In the genomic region with DNA sequence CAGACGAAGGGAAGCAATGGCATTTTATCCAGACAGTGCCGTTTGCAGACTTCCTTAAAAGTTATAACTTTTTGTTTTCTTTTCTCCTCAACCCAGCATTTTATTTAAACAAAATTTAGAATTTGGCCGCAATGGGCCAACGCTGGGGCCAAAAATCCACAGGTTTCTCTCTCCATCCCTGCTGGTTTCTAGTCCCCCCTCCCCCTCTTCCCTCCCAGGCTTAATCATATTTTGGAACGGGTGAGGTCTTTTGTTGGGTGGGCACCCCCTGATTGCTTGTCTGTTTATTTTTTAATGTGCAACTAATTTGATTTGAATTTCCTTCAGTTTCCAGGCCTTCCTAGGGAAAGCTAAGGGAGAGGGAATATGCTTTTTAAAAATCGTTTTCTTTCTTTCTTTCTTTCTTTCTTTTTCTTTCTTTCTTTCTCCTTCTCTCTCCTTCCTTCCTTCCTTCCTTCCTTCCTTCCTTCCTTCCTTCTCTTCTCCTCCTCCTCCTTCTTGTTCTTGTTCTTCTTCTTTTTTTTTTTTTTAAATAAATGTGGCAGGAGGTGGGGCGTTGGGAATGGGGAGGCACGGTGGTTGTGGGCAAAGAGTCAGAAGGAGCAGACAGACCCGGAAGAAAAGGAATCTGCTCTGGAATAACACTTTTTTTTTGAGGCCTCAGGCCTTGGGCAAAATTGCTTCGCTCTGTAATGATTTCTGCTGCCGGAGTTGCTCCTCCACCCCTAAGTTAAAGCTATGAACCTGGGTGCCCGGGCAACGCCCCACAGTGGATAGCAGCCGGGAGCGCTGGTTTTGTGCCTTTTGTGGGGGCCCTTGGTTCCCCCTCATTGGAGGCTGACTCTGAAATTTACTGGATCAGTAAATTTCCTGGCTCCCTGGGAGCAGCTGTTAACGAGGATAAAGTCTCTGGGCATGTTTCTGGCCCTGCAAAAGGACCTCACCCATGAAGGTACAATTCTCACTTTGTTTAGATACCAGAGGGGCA, we compare ENCODE assay signal across 1 cellular context.
TF ChIP-seq lines count a peak whose summit lies in the region.

No MANE protein-coding gene starts in this region.

TF ChIP-seq in HepG2, 621 proteins besides CTCF, POLR2A, EP300 and RAD21 (continues in another document):
- TF ChIP-seq POLR2G (IDR thresholded peaks at IDR 0.05; ENCODE audit: low read depth, low read length), result peak; percentile 59
- TF ChIP-seq, protein P1, sequence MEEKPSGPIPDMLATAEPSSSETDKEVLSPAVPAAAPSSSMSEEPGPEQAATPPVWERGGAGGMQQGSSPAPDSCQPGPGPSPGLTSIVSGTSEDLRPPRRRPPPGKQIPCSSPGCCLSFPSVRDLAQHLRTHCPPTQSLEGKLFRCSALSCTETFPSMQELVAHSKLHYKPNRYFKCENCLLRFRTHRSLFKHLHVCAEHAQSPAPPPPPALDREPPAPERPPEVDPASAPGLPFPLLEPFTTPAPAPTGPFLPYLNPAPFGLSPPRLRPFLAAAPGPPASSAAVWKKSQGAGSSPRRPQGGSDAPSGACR (CRISPR knock-in tag; IDR thresholded peaks at IDR 0.05), result no peak
- TF ChIP-seq SNRNP70 (IDR thresholded peaks at IDR 0.05; ENCODE audit: low read depth, low read length), result no peak
- no peak for TF ChIP-seq ZSCAN12 (CRISPR knock-in tag; IDR thresholded peaks at IDR 0.05)
- TF ChIP-seq TBX3 (IDR thresholded peaks at IDR 0.05; ENCODE audit: borderline replicate concordance), result no peak
- 0 out of 2 replicates have a peak, but pooled peaks have one; percentile 17 for TF ChIP-seq MLLT10 (CRISPR knock-in tag; IDR thresholded peaks at IDR 0.05)
- no peak for TF ChIP-seq GZF1 (CRISPR knock-in tag; IDR thresholded peaks at IDR 0.05)
- peak; percentile 42; the same call in 1 of the 2 replicates for TF ChIP-seq SALL1 (CRISPR knock-in tag; IDR thresholded peaks at IDR 0.05)
- no peak for TF ChIP-seq ZNF556 (CRISPR knock-in tag; IDR thresholded peaks at IDR 0.05; ENCODE audit: borderline replicate concordance)
- no peak for TF ChIP-seq RFXAP (CRISPR knock-in tag; IDR thresholded peaks at IDR 0.05; ENCODE audit: borderline replicate concordance)
- no peak for TF ChIP-seq SRSF1 (optimal IDR thresholded peaks at IDR 0.05; ENCODE audit: low read depth, low read length)
- TF ChIP-seq ZSCAN20 (CRISPR knock-in tag; IDR thresholded peaks at IDR 0.05; ENCODE audit: borderline replicate concordance), result no peak
- TF ChIP-seq MED13 (CRISPR knock-in tag; IDR thresholded peaks at IDR 0.05), result no peak
- no peak for TF ChIP-seq SRY (CRISPR knock-in tag; IDR thresholded peaks at IDR 0.05)
- 0 out of 2 replicates have a peak, but pooled peaks have one; percentile 11 for TF ChIP-seq ZNF430 (CRISPR knock-in tag; IDR thresholded peaks at IDR 0.05)
- TF ChIP-seq, protein P2, sequence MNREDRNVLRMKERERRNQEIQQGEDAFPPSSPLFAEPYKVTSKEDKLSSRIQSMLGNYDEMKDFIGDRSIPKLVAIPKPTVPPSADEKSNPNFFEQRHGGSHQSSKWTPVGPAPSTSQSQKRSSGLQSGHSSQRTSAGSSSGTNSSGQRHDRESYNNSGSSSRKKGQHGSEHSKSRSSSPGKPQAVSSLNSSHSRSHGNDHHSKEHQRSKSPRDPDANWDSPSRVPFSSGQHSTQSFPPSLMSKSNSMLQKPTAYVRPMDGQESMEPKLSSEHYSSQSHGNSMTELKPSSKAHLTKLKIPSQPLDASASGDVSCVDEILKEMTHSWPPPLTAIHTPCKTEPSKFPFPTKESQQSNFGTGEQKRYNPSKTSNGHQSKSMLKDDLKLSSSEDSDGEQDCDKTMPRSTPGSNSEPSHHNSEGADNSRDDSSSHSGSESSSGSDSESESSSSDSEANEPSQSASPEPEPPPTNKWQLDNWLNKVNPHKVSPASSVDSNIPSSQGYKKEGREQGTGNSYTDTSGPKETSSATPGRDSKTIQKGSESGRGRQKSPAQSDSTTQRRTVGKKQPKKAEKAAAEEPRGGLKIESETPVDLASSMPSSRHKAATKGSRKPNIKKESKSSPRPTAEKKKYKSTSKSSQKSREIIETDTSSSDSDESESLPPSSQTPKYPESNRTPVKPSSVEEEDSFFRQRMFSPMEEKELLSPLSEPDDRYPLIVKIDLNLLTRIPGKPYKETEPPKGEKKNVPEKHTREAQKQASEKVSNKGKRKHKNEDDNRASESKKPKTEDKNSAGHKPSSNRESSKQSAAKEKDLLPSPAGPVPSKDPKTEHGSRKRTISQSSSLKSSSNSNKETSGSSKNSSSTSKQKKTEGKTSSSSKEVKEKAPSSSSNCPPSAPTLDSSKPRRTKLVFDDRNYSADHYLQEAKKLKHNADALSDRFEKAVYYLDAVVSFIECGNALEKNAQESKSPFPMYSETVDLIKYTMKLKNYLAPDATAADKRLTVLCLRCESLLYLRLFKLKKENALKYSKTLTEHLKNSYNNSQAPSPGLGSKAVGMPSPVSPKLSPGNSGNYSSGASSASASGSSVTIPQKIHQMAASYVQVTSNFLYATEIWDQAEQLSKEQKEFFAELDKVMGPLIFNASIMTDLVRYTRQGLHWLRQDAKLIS (CRISPR knock-in tag; IDR thresholded peaks at IDR 0.05), result peak; percentile 87; the same call in 1 of the 2 replicates
- TF ChIP-seq, protein P3, sequence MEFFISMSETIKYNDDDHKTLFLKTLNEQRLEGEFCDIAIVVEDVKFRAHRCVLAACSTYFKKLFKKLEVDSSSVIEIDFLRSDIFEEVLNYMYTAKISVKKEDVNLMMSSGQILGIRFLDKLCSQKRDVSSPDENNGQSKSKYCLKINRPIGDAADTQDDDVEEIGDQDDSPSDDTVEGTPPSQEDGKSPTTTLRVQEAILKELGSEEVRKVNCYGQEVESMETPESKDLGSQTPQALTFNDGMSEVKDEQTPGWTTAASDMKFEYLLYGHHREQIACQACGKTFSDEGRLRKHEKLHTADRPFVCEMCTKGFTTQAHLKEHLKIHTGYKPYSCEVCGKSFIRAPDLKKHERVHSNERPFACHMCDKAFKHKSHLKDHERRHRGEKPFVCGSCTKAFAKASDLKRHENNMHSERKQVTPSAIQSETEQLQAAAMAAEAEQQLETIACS (CRISPR knock-in tag; IDR thresholded peaks at IDR 0.05), result no peak
- no peak for TF ChIP-seq PAX8 (CRISPR knock-in tag; IDR thresholded peaks at IDR 0.05; ENCODE audit: borderline replicate concordance)
- 0 out of 2 replicates have a peak, but pooled peaks have one; percentile 11 for TF ChIP-seq ARNT2 (CRISPR knock-in tag; IDR thresholded peaks at IDR 0.05; ENCODE audit: low read depth)
- TF ChIP-seq, protein P4, sequence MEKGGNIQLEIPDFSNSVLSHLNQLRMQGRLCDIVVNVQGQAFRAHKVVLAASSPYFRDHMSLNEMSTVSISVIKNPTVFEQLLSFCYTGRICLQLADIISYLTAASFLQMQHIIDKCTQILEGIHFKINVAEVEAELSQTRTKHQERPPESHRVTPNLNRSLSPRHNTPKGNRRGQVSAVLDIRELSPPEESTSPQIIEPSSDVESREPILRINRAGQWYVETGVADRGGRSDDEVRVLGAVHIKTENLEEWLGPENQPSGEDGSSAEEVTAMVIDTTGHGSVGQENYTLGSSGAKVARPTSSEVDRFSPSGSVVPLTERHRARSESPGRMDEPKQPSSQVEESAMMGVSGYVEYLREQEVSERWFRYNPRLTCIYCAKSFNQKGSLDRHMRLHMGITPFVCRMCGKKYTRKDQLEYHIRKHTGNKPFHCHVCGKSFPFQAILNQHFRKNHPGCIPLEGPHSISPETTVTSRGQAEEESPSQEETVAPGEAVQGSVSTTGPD (CRISPR knock-in tag; IDR thresholded peaks at IDR 0.05), result no peak
- 0 out of 2 replicates have a peak, but pooled peaks have one; percentile 52 for TF ChIP-seq HDAC6 (IDR thresholded peaks at IDR 0.05; ENCODE audit: low read depth, low read length)
- no peak for TF ChIP-seq PAWR (CRISPR knock-in tag; IDR thresholded peaks at IDR 0.05; ENCODE audit: borderline replicate concordance)
- no peak for TF ChIP-seq ZNF234 (CRISPR knock-in tag; conservative IDR thresholded peaks at IDR 0.05)
- TF ChIP-seq SP140L (CRISPR knock-in tag; IDR thresholded peaks at IDR 0.05; ENCODE audit: borderline replicate concordance), result no peak
- TF ChIP-seq IKZF1 (IDR thresholded peaks at IDR 0.05), result no peak
- no peak for TF ChIP-seq ZNF235 (CRISPR knock-in tag; IDR thresholded peaks at IDR 0.05; ENCODE audit: borderline replicate concordance)
- no peak; the same call in 1 of the 2 replicates for TF ChIP-seq ZNF816 (CRISPR knock-in tag; IDR thresholded peaks at IDR 0.05; ENCODE audit: borderline replicate concordance)
- no peak for TF ChIP-seq ZNF883 (CRISPR knock-in tag; IDR thresholded peaks at IDR 0.05; ENCODE audit: not compliant biosample characterization)
- TF ChIP-seq GFI1 (CRISPR knock-in tag; IDR thresholded peaks at IDR 0.05; ENCODE audit: borderline replicate concordance), result no peak
- TF ChIP-seq, protein P5, sequence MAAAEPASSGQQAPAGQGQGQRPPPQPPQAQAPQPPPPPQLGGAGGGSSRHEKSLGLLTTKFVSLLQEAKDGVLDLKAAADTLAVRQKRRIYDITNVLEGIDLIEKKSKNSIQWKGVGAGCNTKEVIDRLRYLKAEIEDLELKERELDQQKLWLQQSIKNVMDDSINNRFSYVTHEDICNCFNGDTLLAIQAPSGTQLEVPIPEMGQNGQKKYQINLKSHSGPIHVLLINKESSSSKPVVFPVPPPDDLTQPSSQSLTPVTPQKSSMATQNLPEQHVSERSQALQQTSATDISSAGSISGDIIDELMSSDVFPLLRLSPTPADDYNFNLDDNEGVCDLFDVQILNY (CRISPR knock-in tag; conservative IDR thresholded peaks at IDR 0.05), result no peak
- TF ChIP-seq THYN1 (CRISPR knock-in tag; IDR thresholded peaks at IDR 0.05; ENCODE audit: borderline replicate concordance, low read depth), result no peak
- TF ChIP-seq, protein P6, sequence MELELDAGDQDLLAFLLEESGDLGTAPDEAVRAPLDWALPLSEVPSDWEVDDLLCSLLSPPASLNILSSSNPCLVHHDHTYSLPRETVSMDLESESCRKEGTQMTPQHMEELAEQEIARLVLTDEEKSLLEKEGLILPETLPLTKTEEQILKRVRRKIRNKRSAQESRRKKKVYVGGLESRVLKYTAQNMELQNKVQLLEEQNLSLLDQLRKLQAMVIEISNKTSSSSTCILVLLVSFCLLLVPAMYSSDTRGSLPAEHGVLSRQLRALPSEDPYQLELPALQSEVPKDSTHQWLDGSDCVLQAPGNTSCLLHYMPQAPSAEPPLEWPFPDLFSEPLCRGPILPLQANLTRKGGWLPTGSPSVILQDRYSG (CRISPR knock-in tag; IDR thresholded peaks at IDR 0.05), result no peak
- TF ChIP-seq RORA (CRISPR knock-in tag; IDR thresholded peaks at IDR 0.05), result no peak
- TF ChIP-seq, protein P7, sequence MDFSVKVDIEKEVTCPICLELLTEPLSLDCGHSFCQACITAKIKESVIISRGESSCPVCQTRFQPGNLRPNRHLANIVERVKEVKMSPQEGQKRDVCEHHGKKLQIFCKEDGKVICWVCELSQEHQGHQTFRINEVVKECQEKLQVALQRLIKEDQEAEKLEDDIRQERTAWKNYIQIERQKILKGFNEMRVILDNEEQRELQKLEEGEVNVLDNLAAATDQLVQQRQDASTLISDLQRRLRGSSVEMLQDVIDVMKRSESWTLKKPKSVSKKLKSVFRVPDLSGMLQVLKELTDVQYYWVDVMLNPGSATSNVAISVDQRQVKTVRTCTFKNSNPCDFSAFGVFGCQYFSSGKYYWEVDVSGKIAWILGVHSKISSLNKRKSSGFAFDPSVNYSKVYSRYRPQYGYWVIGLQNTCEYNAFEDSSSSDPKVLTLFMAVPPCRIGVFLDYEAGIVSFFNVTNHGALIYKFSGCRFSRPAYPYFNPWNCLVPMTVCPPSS (IDR thresholded peaks at IDR 0.05), result no peak
- TF ChIP-seq, protein P8, sequence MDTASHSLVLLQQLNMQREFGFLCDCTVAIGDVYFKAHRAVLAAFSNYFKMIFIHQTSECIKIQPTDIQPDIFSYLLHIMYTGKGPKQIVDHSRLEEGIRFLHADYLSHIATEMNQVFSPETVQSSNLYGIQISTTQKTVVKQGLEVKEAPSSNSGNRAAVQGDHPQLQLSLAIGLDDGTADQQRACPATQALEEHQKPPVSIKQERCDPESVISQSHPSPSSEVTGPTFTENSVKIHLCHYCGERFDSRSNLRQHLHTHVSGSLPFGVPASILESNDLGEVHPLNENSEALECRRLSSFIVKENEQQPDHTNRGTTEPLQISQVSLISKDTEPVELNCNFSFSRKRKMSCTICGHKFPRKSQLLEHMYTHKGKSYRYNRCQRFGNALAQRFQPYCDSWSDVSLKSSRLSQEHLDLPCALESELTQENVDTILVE (CRISPR knock-in tag; IDR thresholded peaks at IDR 0.05), result no peak
- TF ChIP-seq CBX2 (IDR thresholded peaks at IDR 0.05; ENCODE audit: low read depth, low read length), result no peak
- TF ChIP-seq CBX2 (CRISPR knock-in tag; IDR thresholded peaks at IDR 0.05; ENCODE audit: low read depth), result no peak
- peak; percentile 24; the same call in 1 of the 2 replicates for TF ChIP-seq BRD4 (CRISPR knock-in tag; IDR thresholded peaks at IDR 0.05)
- TF ChIP-seq, protein P9, sequence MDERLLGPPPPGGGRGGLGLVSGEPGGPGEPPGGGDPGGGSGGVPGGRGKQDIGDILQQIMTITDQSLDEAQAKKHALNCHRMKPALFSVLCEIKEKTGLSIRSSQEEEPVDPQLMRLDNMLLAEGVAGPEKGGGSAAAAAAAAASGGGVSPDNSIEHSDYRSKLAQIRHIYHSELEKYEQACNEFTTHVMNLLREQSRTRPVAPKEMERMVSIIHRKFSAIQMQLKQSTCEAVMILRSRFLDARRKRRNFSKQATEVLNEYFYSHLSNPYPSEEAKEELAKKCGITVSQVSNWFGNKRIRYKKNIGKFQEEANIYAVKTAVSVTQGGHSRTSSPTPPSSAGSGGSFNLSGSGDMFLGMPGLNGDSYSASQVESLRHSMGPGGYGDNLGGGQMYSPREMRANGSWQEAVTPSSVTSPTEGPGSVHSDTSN (CRISPR knock-in tag; IDR thresholded peaks at IDR 0.05), result no peak
- TF ChIP-seq ZNF614 (CRISPR knock-in tag; IDR thresholded peaks at IDR 0.05; ENCODE audit: borderline replicate concordance), result no peak
- no peak for TF ChIP-seq ISL2 (CRISPR knock-in tag; IDR thresholded peaks at IDR 0.05)
- TF ChIP-seq ZNF143 (CRISPR knock-in tag; IDR thresholded peaks at IDR 0.05), result no peak
- peak; percentile 10; the same call in 1 of the 2 replicates for TF ChIP-seq MED1 (CRISPR knock-in tag; IDR thresholded peaks at IDR 0.05)
- TF ChIP-seq HNRNPK (IDR thresholded peaks at IDR 0.05; ENCODE audit: low read depth, low read length, poor library complexity, severe bottlenecking), result peak; percentile 9
- 0 out of 2 replicates have a peak, but pooled peaks have one; percentile 55 for TF ChIP-seq U2AF2 (IDR thresholded peaks at IDR 0.05; ENCODE audit: low read depth, low read length)
- TF ChIP-seq PHF21A (CRISPR knock-in tag; IDR thresholded peaks at IDR 0.05), result no peak
- no peak for TF ChIP-seq ATRX (CRISPR knock-in tag; IDR thresholded peaks at IDR 0.05; ENCODE audit: borderline replicate concordance)
- TF ChIP-seq HNRNPUL1 (IDR thresholded peaks at IDR 0.05; ENCODE audit: low read depth, low read length), result no peak
- TF ChIP-seq, protein P10, sequence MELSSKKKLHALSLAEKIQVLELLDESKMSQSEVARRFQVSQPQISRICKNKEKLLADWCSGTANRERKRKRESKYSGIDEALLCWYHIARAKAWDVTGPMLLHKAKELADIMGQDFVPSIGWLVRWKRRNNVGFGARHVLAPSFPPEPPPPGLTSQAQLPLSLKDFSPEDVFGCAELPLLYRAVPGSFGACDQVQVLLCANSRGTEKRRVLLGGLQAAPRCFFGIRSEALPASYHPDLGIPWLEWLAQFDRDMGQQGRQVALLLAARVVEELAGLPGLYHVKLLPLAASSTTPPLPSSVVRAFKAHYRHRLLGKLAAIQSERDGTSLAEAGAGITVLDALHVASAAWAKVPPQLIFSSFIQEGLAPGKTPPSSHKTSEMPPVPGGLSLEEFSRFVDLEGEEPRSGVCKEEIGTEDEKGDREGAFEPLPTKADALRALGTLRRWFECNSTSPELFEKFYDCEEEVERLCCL (CRISPR knock-in tag; IDR thresholded peaks at IDR 0.05; ENCODE audit: borderline replicate concordance), result no peak
